ENCODE assay signal across 9 cellular contexts in the genomic region with DNA sequence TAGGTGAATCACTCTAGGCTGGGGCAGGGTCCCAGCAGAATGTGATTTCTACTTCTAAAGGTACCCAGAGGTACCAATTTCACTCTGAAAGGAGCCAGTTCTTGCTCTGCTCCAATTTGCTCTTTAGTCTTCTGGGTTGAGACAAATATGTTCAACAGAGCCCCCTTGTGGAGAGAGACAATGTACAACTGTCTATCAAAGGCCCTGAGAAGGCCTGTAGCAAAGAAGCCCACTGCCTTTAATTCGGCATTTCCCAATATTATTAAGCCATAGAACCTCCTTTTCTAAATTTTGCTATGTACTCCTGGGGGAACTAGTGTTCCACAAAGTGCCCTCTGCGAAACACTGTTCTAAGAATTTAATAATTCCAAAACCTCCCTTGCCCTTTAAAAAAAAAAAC.
A peak's percentile ranks its signal among the peaks of the same experiment; 100 is the strongest.
DNase-seq lines count a peak whose midpoint lies in the region; ATAC-seq, FAIRE-seq and TF ChIP-seq lines count a peak whose summit lies in the region.
"Had no signal": no experiment of that assay in that cellular context is flagged by ENCODE, and none has a peak within 500 bp of the region (broad histone marks: within the 10 kb centered on the region; RNA-seq: fewer than 3 reads in every experiment).

No MANE protein-coding gene starts in this region.

- H3K27ac Mint-ChIP-seq in endodermal cell = no peak overlapping the region
- H3K27ac Mint-ChIP-seq in stimulated activated naive B cell treated with anti-CD40 and anti-IgM and Interleukin-4, amounts not matched to agents 10 μg/mL and 1 μg/mL and 100 μg/mL, for 72 hours = no peak overlapping the region

- FAIRE-seq in HTR-8/SVneo (lab: Jason Lieb, UNC) = no peak

- H3K36me3 ChIP-seq in endodermal cell (ENCODE audit: control insufficient read depth, insufficient read depth, low read length) = no peaks in the 10 kb centered on the region

- ATAC-seq in stimulated activated naive B cell treated with anti-CD40 and anti-IgM and Interleukin-4, amounts not matched to agents 10 μg/mL and 1 μg/mL and 100 μg/mL, for 72 hours (replicated peaks) = peak; percentile 46 to 66

- no peaks in the 10 kb centered on the region for H3K27me3 Mint-ChIP-seq in endodermal cell (ENCODE audit: insufficient read depth)
- peaks cover 0 to 5% of the 10 kb centered on the region in 2 donors for H3K27me3 Mint-ChIP-seq in stimulated activated naive B cell treated with anti-CD40 and anti-IgM and Interleukin-4, amounts not matched to agents 10 μg/mL and 1 μg/mL and 100 μg/mL, for 72 hours

- H3K27ac ChIP-seq in endodermal cell (ENCODE audit: low read depth, low read length) = no peak overlapping the region

- WGBS in endodermal cell (ENCODE audit: insufficient coverage in 1 of 2, insufficient read length in 1 of 2), 2 experiments = 77 to 83% methylated on average over 1 to 2 of the region's 2 CpGs

- H3K9me3 ChIP-seq in endodermal cell (ENCODE audit: control insufficient read depth, low read length) = no peaks in the 10 kb centered on the region

- TF ChIP-seq CTCF in endodermal cell (conservative IDR thresholded peaks at IDR 0.05) = peak; percentile 72

- DNase-seq in SKM-1 treated with dmso at 0.1 percent for 144 hours (lab: John Stamatoyannopoulos, UW; ENCODE audit: unreplicated experiment) (peak; percentile 19), SKM-1 (lab: John Stamatoyannopoulos, UW; ENCODE audit: unreplicated experiment) (no peak), NCI-H1694 treated with DMSO at 0.1 percent for 48 hours (lab: John Stamatoyannopoulos, UW) (peak; percentile 24), endodermal cell (no peak), DMS79 (lab: John Stamatoyannopoulos, UW) (no peak), HTR-8/SVneo (ENCODE audit: insufficient read length, low spot score) (no peak), cerebellar nuclear complex (lab: John Stamatoyannopoulos, UW) (no peak)
- no peak for DNase-seq in stimulated activated naive B cell treated with anti-CD40 and anti-IgM and Interleukin-4, amounts not matched to agents 10 μg/mL and 1 μg/mL and 100 μg/mL, for 72 hours
- DNase-seq: left cardiac atrium had no signal

- no peak overlapping the region for H3K4me3 ChIP-seq in endodermal cell (ENCODE audit: low read length)

- no peaks in the 10 kb centered on the region for H3K9me3 Mint-ChIP-seq in endodermal cell
- H3K9me3 Mint-ChIP-seq in stimulated activated naive B cell treated with anti-CD40 and anti-IgM and Interleukin-4, amounts not matched to agents 10 μg/mL and 1 μg/mL and 100 μg/mL, for 72 hours = peaks cover 0 to 2% of the 10 kb centered on the region in 2 donors

- no peaks in the 10 kb centered on the region for H3K4me1 ChIP-seq in endodermal cell (ENCODE audit: control insufficient read depth, insufficient read depth, low read length)

- no peak overlapping the region for H3K9ac ChIP-seq in endodermal cell (ENCODE audit: extremely low read depth, low read length, poor library complexity, severe bottlenecking)

- H3K36me3 Mint-ChIP-seq in endodermal cell (ENCODE audit: low read depth) = no peaks in the 10 kb centered on the region
- no peaks in the 10 kb centered on the region for H3K36me3 Mint-ChIP-seq in stimulated activated naive B cell treated with anti-CD40 and anti-IgM and Interleukin-4, amounts not matched to agents 10 μg/mL and 1 μg/mL and 100 μg/mL, for 72 hours

- H3K4me1 Mint-ChIP-seq in endodermal cell = peaks cover 8% of the 10 kb centered on the region
- no peaks in the 10 kb centered on the region for H3K4me1 Mint-ChIP-seq in stimulated activated naive B cell treated with anti-CD40 and anti-IgM and Interleukin-4, amounts not matched to agents 10 μg/mL and 1 μg/mL and 100 μg/mL, for 72 hours

- H3K4me3 Mint-ChIP-seq in endodermal cell = no peak overlapping the region
- no peak overlapping the region for H3K4me3 Mint-ChIP-seq in stimulated activated naive B cell treated with anti-CD40 and anti-IgM and Interleukin-4, amounts not matched to agents 10 μg/mL and 1 μg/mL and 100 μg/mL, for 72 hours

- no peaks in the 10 kb centered on the region for H3K27me3 ChIP-seq in endodermal cell (ENCODE audit: control insufficient read depth, insufficient read depth, low read length, poor library complexity, severe bottlenecking)

Comparison
In these comparisons a context has a peak if more than half of its experiments do, and no peak if none do; other contexts are left out.
1. DNase-seq: peak in SKM-1 treated with dmso at 0.1 percent for 144 hours (single experiment) and NCI-H1694 treated with DMSO at 0.1 percent for 48 hours (single experiment); none in SKM-1 (single experiment), endodermal cell (single experiment), stimulated activated naive B cell treated with anti-CD40 and anti-IgM and Interleukin-4, amounts not matched to agents 10 μg/mL and 1 μg/mL and 100 μg/mL, for 72 hours (single experiment), DMS79 (single experiment), HTR-8/SVneo (single experiment) and cerebellar nuclear complex (0 of 2).